ENCODE assay signal across 1 cellular context in genomic region chr3:139797724-139798343, GRCh38.
TF ChIP-seq lines count a peak whose summit lies in the region.

No MANE protein-coding gene starts in this region.

TF ChIP-seq in HepG2, 621 proteins besides CTCF, POLR2A, EP300 and RAD21 (continued from another document and continues in another):
- TF ChIP-seq ZNF432 (CRISPR knock-in tag; IDR thresholded peaks at IDR 0.05; ENCODE audit: borderline replicate concordance) (no peak), CBX1 (IDR thresholded peaks at IDR 0.05; ENCODE audit: low read depth) (no peak), MXD3 (CRISPR knock-in tag; IDR thresholded peaks at IDR 0.05) (peak; percentile 53; the same call in 1 of the 2 replicates), ZC3H13 (CRISPR knock-in tag; IDR thresholded peaks at IDR 0.05) (no peak), ZBTB38 (CRISPR knock-in tag; IDR thresholded peaks at IDR 0.05) (no peak), MXD1 (CRISPR knock-in tag; IDR thresholded peaks at IDR 0.05) (no peak), POLR2AphosphoS2 (IDR thresholded peaks at IDR 0.05; ENCODE audit: low read depth, low read length) (no peak), SAP130 (CRISPR knock-in tag; IDR thresholded peaks at IDR 0.05; ENCODE audit: low read depth) (peak; percentile 19; the same call in 1 of the 2 replicates), ZXDC (CRISPR knock-in tag; IDR thresholded peaks at IDR 0.05) (no peak), TP53 (CRISPR knock-in tag; conservative IDR thresholded peaks at IDR 0.05) (no peak), MYPOP (CRISPR knock-in tag; IDR thresholded peaks at IDR 0.05) (no peak), ZNF275 (CRISPR knock-in tag; IDR thresholded peaks at IDR 0.05; ENCODE audit: borderline replicate concordance) (no peak), ZNF547 (CRISPR knock-in tag; IDR thresholded peaks at IDR 0.05) (no peak), ZNF414 (CRISPR knock-in tag; IDR thresholded peaks at IDR 0.05) (no peak), ZNF646 (CRISPR knock-in tag; IDR thresholded peaks at IDR 0.05) (no peak), ZNF280B (CRISPR knock-in tag; IDR thresholded peaks at IDR 0.05; ENCODE audit: borderline replicate concordance) (no peak), ZNF251 (CRISPR knock-in tag; IDR thresholded peaks at IDR 0.05) (no peak), SP4 (CRISPR knock-in tag; IDR thresholded peaks at IDR 0.05) (no peak), ZNF234 (CRISPR knock-in tag; conservative IDR thresholded peaks at IDR 0.05) (no peak), ZSCAN29 (CRISPR knock-in tag; conservative IDR thresholded peaks at IDR 0.05) (no peak), ZHX1 (CRISPR knock-in tag; IDR thresholded peaks at IDR 0.05; ENCODE audit: low read depth) (no peak), MYNN (CRISPR knock-in tag; IDR thresholded peaks at IDR 0.05; ENCODE audit: low read depth) (no peak), ZNF605 (CRISPR knock-in tag; IDR thresholded peaks at IDR 0.05) (no peak), SNAPC4 (CRISPR knock-in tag; IDR thresholded peaks at IDR 0.05) (no peak), MIER2 (CRISPR knock-in tag; IDR thresholded peaks at IDR 0.05) (peak; percentile 97), BHLHE40 (IDR thresholded peaks at IDR 0.05; ENCODE audit: low read length) (no peak), DMAP1 (CRISPR knock-in tag; IDR thresholded peaks at IDR 0.05) (no peak), NKX3-1 (CRISPR knock-in tag; IDR thresholded peaks at IDR 0.05) (no peak), CBX2 (IDR thresholded peaks at IDR 0.05; ENCODE audit: low read depth, low read length) (no peak), CBX2 (CRISPR knock-in tag; IDR thresholded peaks at IDR 0.05; ENCODE audit: low read depth) (no peak), ZNF737 (CRISPR knock-in tag; IDR thresholded peaks at IDR 0.05; ENCODE audit: borderline replicate concordance) (no peak), ZSCAN22 (CRISPR knock-in tag; IDR thresholded peaks at IDR 0.05) (no peak), SUZ12 (IDR thresholded peaks at IDR 0.05; ENCODE audit: low read depth, low read length) (no peak), MATR3 (CRISPR knock-in tag; IDR thresholded peaks at IDR 0.05) (no peak), ZNF253 (CRISPR knock-in tag; IDR thresholded peaks at IDR 0.05; ENCODE audit: borderline replicate concordance) (no peak), HIVEP1 (CRISPR knock-in tag; IDR thresholded peaks at IDR 0.05) (no peak)
